In the genomic region with DNA sequence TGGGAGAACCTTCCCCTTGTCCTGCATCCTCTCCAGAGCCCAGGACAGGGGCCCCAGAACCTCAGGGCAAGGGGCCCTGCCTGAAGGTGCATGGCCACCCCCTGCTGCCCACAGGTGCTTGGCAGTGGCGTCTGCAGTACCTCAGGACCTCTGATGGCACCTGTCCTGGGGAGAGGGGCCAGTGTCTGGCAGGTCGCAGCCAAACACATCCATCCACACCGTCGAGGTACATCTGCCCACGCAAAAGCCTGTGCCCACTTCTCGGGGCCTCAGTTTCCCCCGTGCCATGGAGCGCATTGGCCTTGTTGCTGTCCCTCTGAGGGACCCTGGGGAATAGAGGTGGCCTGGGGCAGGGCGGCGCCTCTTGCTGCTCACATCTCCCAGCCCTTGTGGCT, we compare ENCODE assay signal across 24 cellular contexts. TPM values are rescaled to one million over a fixed set of nuclear protein-coding genes. Genes with fewer than 3 reads are reported as not detected.
A peak's percentile ranks its signal among the peaks of the same experiment; 100 is the strongest.
DNase-seq lines count a peak whose midpoint lies in the region; ATAC-seq, FAIRE-seq and TF ChIP-seq lines count a peak whose summit lies in the region.
"Had no signal": no experiment of that assay in that cellular context is flagged by ENCODE, and none has a peak within 500 bp of the region (broad histone marks: within the 10 kb centered on the region; RNA-seq: fewer than 3 reads in every experiment).

No MANE protein-coding gene starts in this region.

- H3K36me3 ChIP-seq in naive thymus-derived CD4-positive, alpha-beta T cell (ENCODE audit: control insufficient read depth in 2 of 3, insufficient read depth in 3 of 3, low read length in 3 of 3) = peaks cover 0 to 21% (median 0%) of the 10 kb centered on the region in 3 experiments
- peaks cover 5% of the 10 kb centered on the region for H3K36me3 ChIP-seq in colonic mucosa

- no peak overlapping the region for H3K4me3 Mint-ChIP-seq in natural killer cell
- H3K4me3 Mint-ChIP-seq in natural killer cell treated with Interleukin-12 subunit alpha and Interleukin-12 subunit beta and Interleukin-15 and Interleukin-18, amount 100 ng/mL, for 72 hours = no peak overlapping the region
- no peak overlapping the region for H3K4me3 Mint-ChIP-seq in central memory CD8-positive, alpha-beta T cell
- H3K4me3 Mint-ChIP-seq in naive thymus-derived CD4-positive, alpha-beta T cell = no peak overlapping the region
- no peak overlapping the region for H3K4me3 Mint-ChIP-seq in stimulated activated memory B cell treated with anti-CD40 and anti-IgM and Interleukin-4, amounts not matched to agents 10 μg/mL and 1 μg/mL and 100 μg/mL, for 72 hours

- POLR2A ChIA-PET in naive thymus-derived CD4-positive, alpha-beta T cell (lab: Charles Lee) = no interaction called here

- peak overlapping the region; percentile 83 to 88 for H3K27ac Mint-ChIP-seq in natural killer cell
- peak overlapping the region in 1 of 2 donors; percentile 79 for H3K27ac Mint-ChIP-seq in natural killer cell treated with Interleukin-12 subunit alpha and Interleukin-12 subunit beta and Interleukin-15 and Interleukin-18, amount 100 ng/mL, for 72 hours
- peak overlapping the region; percentile 80 for H3K27ac Mint-ChIP-seq in central memory CD8-positive, alpha-beta T cell (ENCODE audit: low read depth)
- peak overlapping the region in 1 of 9 donors; percentile 36 for H3K27ac Mint-ChIP-seq in naive thymus-derived CD4-positive, alpha-beta T cell
- peak overlapping the region; percentile 5 for H3K27ac Mint-ChIP-seq in stimulated activated memory B cell treated with anti-CD40 and anti-IgM and Interleukin-4, amounts not matched to agents 10 μg/mL and 1 μg/mL and 100 μg/mL, for 72 hours

- no peak overlapping the region for H3K27ac ChIP-seq in naive thymus-derived CD4-positive, alpha-beta T cell (ENCODE audit: low read depth, low read length)
- no peak overlapping the region for H3K27ac ChIP-seq in colonic mucosa
- H3K27ac ChIP-seq: C4-2B, GM23248, KMS-11, Peyer's patch had no signal

- no peaks in the 10 kb centered on the region for H3K27me3 Mint-ChIP-seq in natural killer cell (ENCODE audit: low read depth in 2 of 2)
- H3K27me3 Mint-ChIP-seq in natural killer cell treated with Interleukin-12 subunit alpha and Interleukin-12 subunit beta and Interleukin-15 and Interleukin-18, amount 100 ng/mL, for 72 hours = no peaks in the 10 kb centered on the region
- H3K27me3 Mint-ChIP-seq in central memory CD8-positive, alpha-beta T cell = no peaks in the 10 kb centered on the region
- H3K27me3 Mint-ChIP-seq in naive thymus-derived CD4-positive, alpha-beta T cell = peaks cover 0 to 10% (median 0%) of the 10 kb centered on the region in 5 donors
- peaks cover 9% of the 10 kb centered on the region for H3K27me3 Mint-ChIP-seq in stimulated activated memory B cell treated with anti-CD40 and anti-IgM and Interleukin-4, amounts not matched to agents 10 μg/mL and 1 μg/mL and 100 μg/mL, for 72 hours

- peaks cover 3 to 5% of the 10 kb centered on the region in 2 donors for H3K4me1 ChIP-seq in naive thymus-derived CD4-positive, alpha-beta T cell (ENCODE audit: control insufficient read depth in 2 of 2, insufficient read depth in 2 of 2, low read length in 2 of 2)
- peaks cover 6% of the 10 kb centered on the region for H3K4me1 ChIP-seq in colonic mucosa

- H3K4me3 ChIP-seq in naive thymus-derived CD4-positive, alpha-beta T cell (ENCODE audit: low read length) = no peak overlapping the region
- no peak overlapping the region for H3K4me3 ChIP-seq in colonic mucosa
- H3K4me3 ChIP-seq: GM23248, Peyer's patch had no signal

- DNase-seq in natural killer cell = no peak
- no peak for DNase-seq in natural killer cell treated with Interleukin-12 subunit alpha and Interleukin-12 subunit beta and Interleukin-15 and Interleukin-18, amount 100 ng/mL, for 72 hours (ENCODE audit: low spot score)
- no peak for DNase-seq in central memory CD8-positive, alpha-beta T cell (ENCODE audit: low spot score in 2 of 2)
- DNase-seq in naive thymus-derived CD4-positive, alpha-beta T cell = no peak
- no peak for DNase-seq in Ammon's horn (ENCODE audit: low spot score)
- no peak for DNase-seq in frontal cortex (ENCODE audit: low spot score in 2 of 2)
- no peak for DNase-seq in colonic mucosa
- DNase-seq: COR-L47; DMS 273 treated with DMSO at 0.1 percent for 48 hours; GM23248; MV-4-11; NCI-H1694 treated with DMSO at 0.1 percent for 48 hours; NCI-H2107; NCI-H510A; NCI-H748 treated with DMSO at 0.1 percent for 48 hours; NK-92 treated with Interleukin-12 subunit alpha and Interleukin-12 subunit beta, amount 100 ng/mL, for 24 hours; Peyer's patch had no signal

- CTCF ChIA-PET in naive thymus-derived CD4-positive, alpha-beta T cell (lab: Charles Lee) = no interaction called here

- no peak for FAIRE-seq in frontal cortex (lab: Jason Lieb, UNC)
- FAIRE-seq: A204.1, G401.6 had no signal

- TF ChIP-seq CTCF in natural killer cell (IDR thresholded peaks at IDR 0.05) (no peak), colonic mucosa (IDR thresholded peaks at IDR 0.05) (no peak)

- H3K9me3 ChIP-seq in naive thymus-derived CD4-positive, alpha-beta T cell (ENCODE audit: control insufficient read depth in 2 of 3, low read length in 3 of 3) = no peaks in the 10 kb centered on the region
- H3K9me3 ChIP-seq in colonic mucosa = no peaks in the 10 kb centered on the region
- H3K9me3 ChIP-seq: Peyer's patch had no signal

- ATAC-seq in natural killer cell = no peak
- ATAC-seq in natural killer cell treated with Interleukin-12 subunit alpha and Interleukin-12 subunit beta and Interleukin-15 and Interleukin-18, amount 100 ng/mL, for 72 hours = no peak
- no peak for ATAC-seq in central memory CD8-positive, alpha-beta T cell (replicated peaks; ENCODE audit: extremely low read depth, poor library complexity, severe bottlenecking)
- ATAC-seq in naive thymus-derived CD4-positive, alpha-beta T cell = peak; percentile 4
- ATAC-seq in stimulated activated memory B cell treated with anti-CD40 and anti-IgM and Interleukin-4, amounts not matched to agents 10 μg/mL and 1 μg/mL and 100 μg/mL, for 72 hours = no peak
- ATAC-seq: HCT116, Right ventricle myocardium inferior had no signal

- no peak overlapping the region for H3K9ac ChIP-seq in colonic mucosa (ENCODE audit: low read depth in 2 of 2, low read length in 2 of 2)
- H3K9ac ChIP-seq: GM23248, KMS-11 had no signal

- no peaks in the 10 kb centered on the region for H3K27me3 ChIP-seq in naive thymus-derived CD4-positive, alpha-beta T cell (ENCODE audit: control insufficient read depth in 2 of 2, insufficient read depth in 2 of 2, low read length in 2 of 2)
- no peaks in the 10 kb centered on the region for H3K27me3 ChIP-seq in colonic mucosa
- H3K27me3 ChIP-seq: Peyer's patch had no signal

- H3K9me3 Mint-ChIP-seq in natural killer cell = peaks cover 0 to 2% of the 10 kb centered on the region in 2 donors
- no peaks in the 10 kb centered on the region for H3K9me3 Mint-ChIP-seq in natural killer cell treated with Interleukin-12 subunit alpha and Interleukin-12 subunit beta and Interleukin-15 and Interleukin-18, amount 100 ng/mL, for 72 hours
- H3K9me3 Mint-ChIP-seq in central memory CD8-positive, alpha-beta T cell = peaks cover 8% of the 10 kb centered on the region
- H3K9me3 Mint-ChIP-seq in naive thymus-derived CD4-positive, alpha-beta T cell = peaks cover 0 to 26% (median 10%) of the 10 kb centered on the region in 11 donors
- no peaks in the 10 kb centered on the region for H3K9me3 Mint-ChIP-seq in stimulated activated memory B cell treated with anti-CD40 and anti-IgM and Interleukin-4, amounts not matched to agents 10 μg/mL and 1 μg/mL and 100 μg/mL, for 72 hours

- peaks cover 46 to 54% of the 10 kb centered on the region in 2 donors for H3K4me1 Mint-ChIP-seq in natural killer cell
- peaks cover 17 to 50% of the 10 kb centered on the region in 2 donors for H3K4me1 Mint-ChIP-seq in natural killer cell treated with Interleukin-12 subunit alpha and Interleukin-12 subunit beta and Interleukin-15 and Interleukin-18, amount 100 ng/mL, for 72 hours (ENCODE audit: low read depth in 2 of 2)
- peaks cover 56% of the 10 kb centered on the region for H3K4me1 Mint-ChIP-seq in central memory CD8-positive, alpha-beta T cell
- peaks cover 9 to 35% (median 27%) of the 10 kb centered on the region in 7 donors for H3K4me1 Mint-ChIP-seq in naive thymus-derived CD4-positive, alpha-beta T cell
- peaks cover 59% of the 10 kb centered on the region for H3K4me1 Mint-ChIP-seq in stimulated activated memory B cell treated with anti-CD40 and anti-IgM and Interleukin-4, amounts not matched to agents 10 μg/mL and 1 μg/mL and 100 μg/mL, for 72 hours

- intact Hi-C loops in natural killer cell (cut with micrococcal nuclease) (no loop called here), colonic mucosa (cut with DNase I) (no loop called here)
- intact Hi-C loops in naive thymus-derived CD4-positive, alpha-beta T cell (cut with micrococcal nuclease) = no loop called here

- H3K36me3 Mint-ChIP-seq in natural killer cell = no peaks in the 10 kb centered on the region
- no peaks in the 10 kb centered on the region for H3K36me3 Mint-ChIP-seq in natural killer cell treated with Interleukin-12 subunit alpha and Interleukin-12 subunit beta and Interleukin-15 and Interleukin-18, amount 100 ng/mL, for 72 hours
- H3K36me3 Mint-ChIP-seq in central memory CD8-positive, alpha-beta T cell (ENCODE audit: insufficient read depth) = peaks cover 19% of the 10 kb centered on the region
- peaks cover 0 to 4% (median 3%) of the 10 kb centered on the region in 5 donors for H3K36me3 Mint-ChIP-seq in naive thymus-derived CD4-positive, alpha-beta T cell
- H3K36me3 Mint-ChIP-seq in stimulated activated memory B cell treated with anti-CD40 and anti-IgM and Interleukin-4, amounts not matched to agents 10 μg/mL and 1 μg/mL and 100 μg/mL, for 72 hours = peaks cover 16% of the 10 kb centered on the region

RNA-seq across cellular contexts. Expression of a gene that starts 9.3 kb away (rescaled TPM):
- total RNA-seq in natural killer cell (100 to 1,000 TPM; 139 to 165 (median 162) TPM), frontal cortex (2.0 TPM), colonic mucosa (10 to 100 TPM; 64.5 to 67.1 TPM)
- total RNA-seq in natural killer cell treated with Interleukin-12 subunit alpha and Interleukin-12 subunit beta and Interleukin-15 and Interleukin-18, amount 100 ng/mL, for 72 hours = 10 to 100 TPM; 92.9 to 98.3 TPM
- total RNA-seq in naive thymus-derived CD4-positive, alpha-beta T cell = 100 to 1,000 TPM in 1 of 5 experiments, 10 to 100 TPM in 4; 37.5 to 127 (median 39.2) TPM
- 10 to 100 TPM; 47.7 to 76.7 TPM for polyA plus RNA-seq in naive thymus-derived CD4-positive, alpha-beta T cell

RNA-seq across cellular contexts. Expression of a gene that starts 40.6 kb away (rescaled TPM):
- total RNA-seq in natural killer cell (10 to 100 TPM; 10.9 to 16.3 (median 14.1) TPM), frontal cortex (1.6 TPM), colonic mucosa (1 to 10 TPM; 1.8 to 5.2 TPM)
- 1 to 10 TPM; 1.9 to 3.0 TPM for total RNA-seq in natural killer cell treated with Interleukin-12 subunit alpha and Interleukin-12 subunit beta and Interleukin-15 and Interleukin-18, amount 100 ng/mL, for 72 hours
- total RNA-seq in naive thymus-derived CD4-positive, alpha-beta T cell = 10 to 100 TPM in 2 of 5 experiments, 1 to 10 TPM in 3; 2.5 to 11.1 (median 8.9) TPM
- polyA plus RNA-seq in naive thymus-derived CD4-positive, alpha-beta T cell = 1 to 10 TPM; 1.7 to 2.9 TPM

Comparison
In these comparisons a context has a peak if more than half of its experiments do, and no peak if none do; other contexts are left out.
1. RNA of a gene that starts 9.3 kb away (total RNA-seq): 139 to 165 TPM in natural killer cell, 92.9 to 98.3 TPM in natural killer cell treated with Interleukin-12 subunit alpha and Interleukin-12 subunit beta and Interleukin-15 and Interleukin-18, amount 100 ng/mL, for 72 hours, 64.5 to 67.1 TPM in colonic mucosa and 37.5 to 127 TPM in naive thymus-derived CD4-positive, alpha-beta T cell; 2.0 TPM in frontal cortex (single experiment); every median in the first group is over 10 times any median in the second.